26 cellular contexts compared by ENCODE assay signal in genomic region chr4:125125256-125125655, GRCh38.
DNase-seq lines count a peak whose midpoint lies in the region; ATAC-seq and TF ChIP-seq lines count a peak whose summit lies in the region.
"Had no signal": no experiment of that assay in that cellular context is flagged by ENCODE, and none has a peak within 500 bp of the region (broad histone marks: within the 10 kb centered on the region; RNA-seq: fewer than 3 reads in every experiment).

No MANE protein-coding gene starts in this region.

- no peaks in the 10 kb centered on the region for H4K20me1 ChIP-seq in fibroblast of lung (ENCODE audit: control insufficient read depth, extremely low read depth, insufficient read depth, low read length)
- no peaks in the 10 kb centered on the region for H4K20me1 ChIP-seq in neural progenitor cell (ENCODE audit: low read depth)

- no peak for ATAC-seq in HG02678 (IDR thresholded peaks at IDR 0.05; ENCODE audit: unreplicated experiment)
- no peak for ATAC-seq in CD8-positive, alpha-beta T cell
- no peak for ATAC-seq in gastroesophageal sphincter
- ATAC-seq: activated CD8-positive, alpha-beta T cell treated with anti-CD3 and anti-CD28 coated beads, Interleukin-2, amount 10 ng/mL, durations not matched to agents 7 days and 5 days; HepG2; left lobe of liver; upper lobe of right lung had no signal

- H3K79me2 ChIP-seq in fibroblast of lung (ENCODE audit: control insufficient read depth, insufficient read depth, low read length) = no peaks in the 10 kb centered on the region
- H3K79me2 ChIP-seq in neural progenitor cell (ENCODE audit: low read depth) = no peaks in the 10 kb centered on the region

- no peak for TF ChIP-seq POLR2A in gastroesophageal sphincter (IDR thresholded peaks at IDR 0.05)

- H3K9ac ChIP-seq in fibroblast of lung (ENCODE audit: insufficient read depth, low read length) (no peak overlapping the region), neural progenitor cell (no peak overlapping the region)

- no peaks in the 10 kb centered on the region for H3F3A ChIP-seq in neural progenitor cell (ENCODE audit: low read depth)

- intact Hi-C loops in CD8-positive, alpha-beta T cell (cut with DNase I, micrococcal nuclease) = no loop called here

- H3K27me3 Mint-ChIP-seq in neural progenitor cell (ENCODE audit: insufficient read depth, low read depth) = no peaks in the 10 kb centered on the region
- no peaks in the 10 kb centered on the region for H3K27me3 Mint-ChIP-seq in CD8-positive, alpha-beta T cell (ENCODE audit: low read depth)
- H3K27me3 Mint-ChIP-seq: activated T-cell treated with anti-CD3 and anti-CD28 coated beads, Interleukin-2, amount 50 U/mL, for 24 hours; B cell had no signal

- POLR2A ChIA-PET in CD8-positive, alpha-beta T cell (lab: Charles Lee) = no interaction called here

- no peaks in the 10 kb centered on the region for H3K9me3 ChIP-seq in fibroblast of lung (ENCODE audit: control insufficient read depth, insufficient read depth, low read depth, low read length)
- H3K9me3 ChIP-seq in neural progenitor cell (ENCODE audit: low read depth) = no peaks in the 10 kb centered on the region
- no peaks in the 10 kb centered on the region for H3K9me3 ChIP-seq in CD8-positive, alpha-beta T cell (ENCODE audit: low read length)
- no peaks in the 10 kb centered on the region for H3K9me3 ChIP-seq in gastroesophageal sphincter
- H3K9me3 ChIP-seq: spleen, stomach, upper lobe of right lung had no signal

- H3K27ac ChIP-seq in fibroblast of lung (ENCODE audit: insufficient read depth, low read length) = no peak overlapping the region
- no peak overlapping the region for H3K27ac ChIP-seq in neural progenitor cell
- H3K27ac ChIP-seq in CD8-positive, alpha-beta T cell (ENCODE audit: low read depth, low read length) = no peak overlapping the region
- H3K27ac ChIP-seq in gastroesophageal sphincter = no peak overlapping the region
- H3K27ac ChIP-seq: spleen, stomach, upper lobe of right lung had no signal

- H3K27ac Mint-ChIP-seq in neural progenitor cell = no peak overlapping the region
- no peak overlapping the region for H3K27ac Mint-ChIP-seq in CD8-positive, alpha-beta T cell
- H3K27ac Mint-ChIP-seq: activated CD8-positive, alpha-beta T cell treated with anti-CD3 and anti-CD28 coated beads, Interleukin-2, amount 10 ng/mL, durations not matched to agents 7 days and 5 days; activated naive CD4-positive, alpha-beta T cell treated with anti-CD3 and anti-CD28 coated beads for 36 hours; activated T-cell treated with anti-CD3 and anti-CD28 coated beads, Interleukin-2, amount 50 U/mL, for 24 hours; B cell had no signal

- H3K9me3 Mint-ChIP-seq in neural progenitor cell = no peaks in the 10 kb centered on the region
- H3K9me3 Mint-ChIP-seq in CD8-positive, alpha-beta T cell = peaks cover 4% of the 10 kb centered on the region
- H3K9me3 Mint-ChIP-seq: neural crest cell had no signal

- no peaks in the 10 kb centered on the region for H3K4me1 ChIP-seq in fibroblast of lung (ENCODE audit: control insufficient read depth, extremely low read depth, insufficient read depth, low read length)
- H3K4me1 ChIP-seq in neural progenitor cell = peaks cover 19% of the 10 kb centered on the region
- H3K4me1 ChIP-seq in CD8-positive, alpha-beta T cell (ENCODE audit: insufficient read depth, low read length) = no peaks in the 10 kb centered on the region
- no peaks in the 10 kb centered on the region for H3K4me1 ChIP-seq in gastroesophageal sphincter
- H3K4me1 ChIP-seq: stomach, upper lobe of right lung had no signal

- H3K4me3 Mint-ChIP-seq in neural progenitor cell = no peak overlapping the region
- no peak overlapping the region for H3K4me3 Mint-ChIP-seq in CD8-positive, alpha-beta T cell
- H3K4me3 Mint-ChIP-seq: activated CD8-positive, alpha-beta T cell treated with anti-CD3 and anti-CD28 coated beads, Interleukin-2, amount 10 ng/mL, durations not matched to agents 7 days and 5 days; activated naive CD4-positive, alpha-beta T cell treated with anti-CD3 and anti-CD28 coated beads for 36 hours; activated T-cell treated with anti-CD3 and anti-CD28 coated beads, Interleukin-2, amount 50 U/mL, for 24 hours; B cell; neural crest cell had no signal

- 37 to 84% methylated on average over 3 of the region's 3 CpGs for WGBS in gastroesophageal sphincter (ENCODE audit: low coverage in 1 of 2), 2 donors

- H3K4me1 Mint-ChIP-seq in neural progenitor cell = peaks cover 11% of the 10 kb centered on the region
- H3K4me1 Mint-ChIP-seq in CD8-positive, alpha-beta T cell (ENCODE audit: low read depth) = no peaks in the 10 kb centered on the region
- H3K4me1 Mint-ChIP-seq: B cell had no signal

- peak overlapping the region; percentile 73 for H2AFZ ChIP-seq in fibroblast of lung (ENCODE audit: low read length)
- H2AFZ ChIP-seq in neural progenitor cell (replicated peaks) = peak overlapping the region; percentile 27

- TF ChIP-seq EP300 in gastroesophageal sphincter (IDR thresholded peaks at IDR 0.05) = no peak

- CTCF ChIA-PET in CD8-positive, alpha-beta T cell (lab: Charles Lee) = no interaction called here

- no peaks in the 10 kb centered on the region for H3K36me3 Mint-ChIP-seq in neural progenitor cell
- no peaks in the 10 kb centered on the region for H3K36me3 Mint-ChIP-seq in CD8-positive, alpha-beta T cell

- DNase-seq in EH (ENCODE audit: low read depth) = peak; percentile 39
- peak; percentile 27 for DNase-seq in astrocyte of the hippocampus (ENCODE audit: low read depth, low spot score)
- DNase-seq in fibroblast of lung (ENCODE audit: low read depth in 2 of 2) = peak in 1 of 2 donors; percentile 16
- DNase-seq in neural progenitor cell (ENCODE audit: low spot score) = peak; percentile 30
- DNase-seq in T-helper 9 cell = no peak
- DNase-seq in CD8-positive, alpha-beta T cell = no peak
- DNase-seq: activated CD8-positive, alpha-beta T cell treated with anti-CD3 and anti-CD28 coated beads, Interleukin-2, amount 10 ng/mL, durations not matched to agents 7 days and 5 days; activated naive CD4-positive, alpha-beta T cell treated with anti-CD3 and anti-CD28 coated beads for 36 hours; activated T-cell treated with anti-CD3 and anti-CD28 coated beads, Interleukin-2, amount 50 U/mL, for 24 hours; anterior cingulate cortex; COR-L47; DND-41; HCEC 1CT; midbrain; NCI-H1417; NCI-H2107; NCI-H510A treated with DMSO at 0.1 percent for 48 hours; spleen; stomach; upper lobe of right lung had no signal

- TF ChIP-seq CTCF in fibroblast of lung (conservative IDR thresholded peaks at IDR 0.05 in 1 of 2, IDR thresholded peaks at IDR 0.05 in 1 of 2; ENCODE audit: low read depth in 1 of 2, low read length in 2 of 2) (no peak), neural progenitor cell (IDR thresholded peaks at IDR 0.05) (no peak), gastroesophageal sphincter (IDR thresholded peaks at IDR 0.05) (no peak)
- TF ChIP-seq CTCF in CD8-positive, alpha-beta T cell (IDR thresholded peaks at IDR 0.05) = no peak

- H3K36me3 ChIP-seq in fibroblast of lung (ENCODE audit: control insufficient read depth, insufficient read depth, low read length) (no peaks in the 10 kb centered on the region), neural progenitor cell (no peaks in the 10 kb centered on the region), gastroesophageal sphincter (no peaks in the 10 kb centered on the region)
- no peaks in the 10 kb centered on the region for H3K36me3 ChIP-seq in CD8-positive, alpha-beta T cell (ENCODE audit: insufficient read depth, low read length)
- H3K36me3 ChIP-seq: spleen, stomach, upper lobe of right lung had no signal

- H3K4me3 ChIP-seq in fibroblast of lung (replicated peaks in 1 of 4; ENCODE audit: control extremely low read depth in 1 of 4, insufficient read depth in 1 of 4, low read depth in 3 of 4, low read length in 4 of 4) (no peak overlapping the region), neural progenitor cell (no peak overlapping the region), gastroesophageal sphincter (no peak overlapping the region)
- H3K4me3 ChIP-seq in CD8-positive, alpha-beta T cell (ENCODE audit: low read depth, low read length) = no peak overlapping the region
- H3K4me3 ChIP-seq: spleen, stomach, upper lobe of right lung had no signal

- H3K4me2 ChIP-seq in fibroblast of lung (ENCODE audit: extremely low read depth, insufficient read depth, low read length) (no peak overlapping the region), neural progenitor cell (no peak overlapping the region)

- H3K27me3 ChIP-seq in fibroblast of lung (ENCODE audit: control insufficient read depth, insufficient read depth, low read length) = no peaks in the 10 kb centered on the region
- no peaks in the 10 kb centered on the region for H3K27me3 ChIP-seq in neural progenitor cell
- H3K27me3 ChIP-seq in CD8-positive, alpha-beta T cell (ENCODE audit: insufficient read depth, low read length) = no peaks in the 10 kb centered on the region
- no peaks in the 10 kb centered on the region for H3K27me3 ChIP-seq in gastroesophageal sphincter
- H3K27me3 ChIP-seq: spleen, stomach, upper lobe of right lung had no signal

Comparison
In these comparisons a context has a peak if more than half of its experiments do, and no peak if none do; other contexts are left out.
1. DNase-seq: peak in EH (single experiment), astrocyte of the hippocampus (single experiment) and neural progenitor cell (single experiment); none in T-helper 9 cell (single experiment) and CD8-positive, alpha-beta T cell (0 of 7).